ENCODE assay signal across 1 cellular context in the genomic region with DNA sequence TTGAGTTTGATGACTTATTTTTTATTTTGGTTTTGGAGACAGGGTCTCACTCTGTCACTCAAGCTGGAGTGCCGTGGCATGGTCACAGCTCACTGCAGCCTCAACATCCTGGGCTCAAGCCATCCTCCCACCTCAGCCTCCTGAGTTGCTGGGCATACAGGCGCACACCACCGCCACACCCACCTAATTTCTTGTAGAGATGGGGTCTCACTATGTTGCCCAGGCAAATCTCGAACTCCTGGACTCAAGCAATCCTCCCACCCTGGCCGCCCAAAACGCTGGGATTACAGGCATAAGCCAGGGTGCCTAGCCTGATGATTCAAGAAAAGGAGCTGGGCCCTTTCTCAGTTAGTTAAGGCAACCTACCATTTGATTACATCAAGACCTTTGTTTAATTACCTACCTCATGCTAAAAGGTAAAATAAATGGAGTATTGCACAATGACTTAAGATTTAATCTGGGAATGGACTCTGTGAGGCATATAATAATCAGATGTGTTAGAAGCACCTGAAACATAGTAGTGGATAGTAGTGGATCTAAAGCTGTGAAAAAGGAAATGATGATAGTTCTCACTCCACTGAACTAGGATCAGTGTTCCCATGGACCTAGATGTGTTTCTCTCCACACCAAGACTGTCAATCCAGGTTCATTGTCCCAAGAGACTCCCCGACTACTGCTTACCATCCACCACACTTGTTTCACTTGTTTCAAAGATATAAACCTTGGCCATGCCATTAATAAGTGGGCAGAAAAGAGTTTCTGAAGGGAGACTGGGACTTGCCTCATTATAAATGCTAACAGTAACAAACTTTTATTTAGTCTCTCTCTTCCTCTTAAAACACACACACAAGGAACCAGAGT.
TF ChIP-seq lines count a peak whose summit lies in the region.

No MANE protein-coding gene starts in this region.

TF ChIP-seq in HCT116, 20 proteins besides CTCF, POLR2A, EP300 and RAD21 (continued from another document):
- TF ChIP-seq, protein P1, sequence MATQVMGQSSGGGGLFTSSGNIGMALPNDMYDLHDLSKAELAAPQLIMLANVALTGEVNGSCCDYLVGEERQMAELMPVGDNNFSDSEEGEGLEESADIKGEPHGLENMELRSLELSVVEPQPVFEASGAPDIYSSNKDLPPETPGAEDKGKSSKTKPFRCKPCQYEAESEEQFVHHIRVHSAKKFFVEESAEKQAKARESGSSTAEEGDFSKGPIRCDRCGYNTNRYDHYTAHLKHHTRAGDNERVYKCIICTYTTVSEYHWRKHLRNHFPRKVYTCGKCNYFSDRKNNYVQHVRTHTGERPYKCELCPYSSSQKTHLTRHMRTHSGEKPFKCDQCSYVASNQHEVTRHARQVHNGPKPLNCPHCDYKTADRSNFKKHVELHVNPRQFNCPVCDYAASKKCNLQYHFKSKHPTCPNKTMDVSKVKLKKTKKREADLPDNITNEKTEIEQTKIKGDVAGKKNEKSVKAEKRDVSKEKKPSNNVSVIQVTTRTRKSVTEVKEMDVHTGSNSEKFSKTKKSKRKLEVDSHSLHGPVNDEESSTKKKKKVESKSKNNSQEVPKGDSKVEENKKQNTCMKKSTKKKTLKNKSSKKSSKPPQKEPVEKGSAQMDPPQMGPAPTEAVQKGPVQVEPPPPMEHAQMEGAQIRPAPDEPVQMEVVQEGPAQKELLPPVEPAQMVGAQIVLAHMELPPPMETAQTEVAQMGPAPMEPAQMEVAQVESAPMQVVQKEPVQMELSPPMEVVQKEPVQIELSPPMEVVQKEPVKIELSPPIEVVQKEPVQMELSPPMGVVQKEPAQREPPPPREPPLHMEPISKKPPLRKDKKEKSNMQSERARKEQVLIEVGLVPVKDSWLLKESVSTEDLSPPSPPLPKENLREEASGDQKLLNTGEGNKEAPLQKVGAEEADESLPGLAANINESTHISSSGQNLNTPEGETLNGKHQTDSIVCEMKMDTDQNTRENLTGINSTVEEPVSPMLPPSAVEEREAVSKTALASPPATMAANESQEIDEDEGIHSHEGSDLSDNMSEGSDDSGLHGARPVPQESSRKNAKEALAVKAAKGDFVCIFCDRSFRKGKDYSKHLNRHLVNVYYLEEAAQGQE (IDR thresholded peaks at IDR 0.05; ENCODE audit: low read depth), result no peak
